ENCODE assay signal across 1 cellular context in genomic region chr3:11784962-11785361, GRCh38.
TF ChIP-seq lines count a peak whose summit lies in the region.

No MANE protein-coding gene starts in this region.

TF ChIP-seq in GM23338, 12 proteins besides CTCF, POLR2A, EP300 and RAD21 (continued from another document):
- TF ChIP-seq, protein P1, sequence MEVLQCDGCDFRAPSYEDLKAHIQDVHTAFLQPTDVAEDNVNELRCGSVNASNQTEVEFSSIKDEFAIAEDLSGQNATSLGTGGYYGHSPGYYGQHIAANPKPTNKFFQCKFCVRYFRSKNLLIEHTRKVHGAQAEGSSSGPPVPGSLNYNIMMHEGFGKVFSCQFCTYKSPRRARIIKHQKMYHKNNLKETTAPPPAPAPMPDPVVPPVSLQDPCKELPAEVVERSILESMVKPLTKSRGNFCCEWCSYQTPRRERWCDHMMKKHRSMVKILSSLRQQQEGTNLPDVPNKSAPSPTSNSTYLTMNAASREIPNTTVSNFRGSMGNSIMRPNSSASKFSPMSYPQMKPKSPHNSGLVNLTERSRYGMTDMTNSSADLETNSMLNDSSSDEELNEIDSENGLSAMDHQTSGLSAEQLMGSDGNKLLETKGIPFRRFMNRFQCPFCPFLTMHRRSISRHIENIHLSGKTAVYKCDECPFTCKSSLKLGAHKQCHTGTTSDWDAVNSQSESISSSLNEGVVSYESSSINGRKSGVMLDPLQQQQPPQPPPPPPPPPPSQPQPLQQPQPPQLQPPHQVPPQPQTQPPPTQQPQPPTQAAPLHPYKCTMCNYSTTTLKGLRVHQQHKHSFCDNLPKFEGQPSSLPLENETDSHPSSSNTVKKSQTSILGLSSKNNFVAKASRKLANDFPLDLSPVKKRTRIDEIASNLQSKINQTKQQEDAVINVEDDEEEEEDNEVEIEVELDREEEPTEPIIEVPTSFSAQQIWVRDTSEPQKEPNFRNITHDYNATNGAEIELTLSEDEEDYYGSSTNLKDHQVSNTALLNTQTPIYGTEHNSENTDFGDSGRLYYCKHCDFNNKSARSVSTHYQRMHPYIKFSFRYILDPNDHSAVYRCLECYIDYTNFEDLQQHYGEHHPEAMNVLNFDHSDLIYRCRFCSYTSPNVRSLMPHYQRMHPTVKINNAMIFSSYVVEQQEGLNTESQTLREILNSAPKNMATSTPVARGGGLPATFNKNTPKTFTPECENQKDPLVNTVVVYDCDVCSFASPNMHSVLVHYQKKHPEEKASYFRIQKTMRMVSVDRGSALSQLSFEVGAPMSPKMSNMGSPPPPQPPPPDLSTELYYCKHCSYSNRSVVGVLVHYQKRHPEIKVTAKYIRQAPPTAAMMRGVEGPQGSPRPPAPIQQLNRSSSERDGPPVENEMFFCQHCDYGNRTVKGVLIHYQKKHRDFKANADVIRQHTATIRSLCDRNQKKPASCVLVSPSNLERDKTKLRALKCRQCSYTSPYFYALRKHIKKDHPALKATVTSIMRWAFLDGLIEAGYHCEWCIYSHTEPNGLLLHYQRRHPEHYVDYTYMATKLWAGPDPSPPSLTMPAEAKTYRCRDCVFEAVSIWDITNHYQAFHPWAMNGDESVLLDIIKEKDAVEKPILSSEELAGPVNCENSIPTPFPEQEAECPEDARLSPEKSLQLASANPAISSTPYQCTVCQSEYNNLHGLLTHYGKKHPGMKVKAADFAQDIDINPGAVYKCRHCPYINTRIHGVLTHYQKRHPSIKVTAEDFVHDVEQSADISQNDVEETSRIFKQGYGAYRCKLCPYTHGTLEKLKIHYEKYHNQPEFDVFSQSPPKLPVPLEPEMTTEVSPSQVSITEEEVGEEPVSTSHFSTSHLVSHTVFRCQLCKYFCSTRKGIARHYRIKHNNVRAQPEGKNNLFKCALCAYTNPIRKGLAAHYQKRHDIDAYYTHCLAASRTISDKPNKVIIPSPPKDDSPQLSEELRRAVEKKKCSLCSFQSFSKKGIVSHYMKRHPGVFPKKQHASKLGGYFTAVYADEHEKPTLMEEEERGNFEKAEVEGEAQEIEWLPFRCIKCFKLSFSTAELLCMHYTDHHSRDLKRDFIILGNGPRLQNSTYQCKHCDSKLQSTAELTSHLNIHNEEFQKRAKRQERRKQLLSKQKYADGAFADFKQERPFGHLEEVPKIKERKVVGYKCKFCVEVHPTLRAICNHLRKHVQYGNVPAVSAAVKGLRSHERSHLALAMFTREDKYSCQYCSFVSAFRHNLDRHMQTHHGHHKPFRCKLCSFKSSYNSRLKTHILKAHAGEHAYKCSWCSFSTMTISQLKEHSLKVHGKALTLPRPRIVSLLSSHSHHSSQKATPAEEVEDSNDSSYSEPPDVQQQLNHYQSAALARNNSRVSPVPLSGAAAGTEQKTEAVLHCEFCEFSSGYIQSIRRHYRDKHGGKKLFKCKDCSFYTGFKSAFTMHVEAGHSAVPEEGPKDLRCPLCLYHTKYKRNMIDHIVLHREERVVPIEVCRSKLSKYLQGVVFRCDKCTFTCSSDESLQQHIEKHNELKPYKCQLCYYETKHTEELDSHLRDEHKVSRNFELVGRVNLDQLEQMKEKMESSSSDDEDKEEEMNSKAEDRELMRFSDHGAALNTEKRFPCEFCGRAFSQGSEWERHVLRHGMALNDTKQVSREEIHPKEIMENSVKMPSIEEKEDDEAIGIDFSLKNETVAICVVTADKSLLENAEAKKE (CRISPR knock-in tag; IDR thresholded peaks at IDR 0.05): no peak
